24 cellular contexts compared by ENCODE assay signal in the genomic region with DNA sequence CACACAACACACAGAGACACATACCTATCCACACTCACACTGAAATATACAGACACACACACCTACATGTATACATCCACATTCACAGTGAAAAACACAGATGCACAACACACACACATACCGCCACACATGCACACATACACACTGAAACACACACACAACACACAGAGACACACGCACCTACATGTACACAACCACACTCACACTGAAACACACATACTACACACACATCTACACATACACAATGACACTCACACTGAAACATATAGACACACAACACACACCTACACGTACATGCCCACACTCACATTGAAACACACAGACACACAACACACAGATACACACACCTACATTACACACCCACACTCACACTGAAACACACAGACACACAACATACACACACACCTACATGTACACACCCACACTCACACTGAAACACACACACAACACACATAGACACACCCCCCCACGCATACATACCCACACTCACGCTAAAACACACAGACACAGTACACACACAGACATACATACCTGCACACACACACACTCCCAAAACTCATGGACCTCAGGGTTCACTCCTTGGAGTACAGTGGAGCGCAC. TPM values are rescaled to one million over a fixed set of nuclear protein-coding genes. Genes with fewer than 3 reads are reported as not detected.
DNase-seq lines count a peak whose midpoint lies in the region; ATAC-seq, FAIRE-seq and TF ChIP-seq lines count a peak whose summit lies in the region.
"Had no signal": no experiment of that assay in that cellular context is flagged by ENCODE, and none has a peak within 500 bp of the region (broad histone marks: within the 10 kb centered on the region; RNA-seq: fewer than 3 reads in every experiment).

No MANE protein-coding gene starts in this region.

- H3K36me3 ChIP-seq in bronchial epithelial cell (ENCODE audit: control insufficient read depth, insufficient read depth, low read length), result no peaks in the 10 kb centered on the region
- H3K36me3 ChIP-seq: BE2C had no signal

- no peaks in the 10 kb centered on the region for H3K27me3 ChIP-seq in bronchial epithelial cell (ENCODE audit: control insufficient read depth, insufficient read depth, low read length)
- H3K27me3 ChIP-seq: BE2C had no signal

- no peak overlapping the region for H3K4me3 ChIP-seq in bronchial epithelial cell (ENCODE audit: low read depth, low read length)
- H3K4me3 ChIP-seq: GM23248, K562 had no signal

- POLR2A ChIA-PET in HEK293T (lab: Yijun Ruan, JAX), result no interaction called here

- FAIRE-seq in GM12891 (lab: Jason Lieb, UNC) (peak; percentile 63), bronchial epithelial cell (lab: Jason Lieb, UNC) (peak; percentile 95)
- FAIRE-seq: A204.1, D721Med, K562 had no signal

- no peak for ATAC-seq in HG03571 (IDR thresholded peaks at IDR 0.05; ENCODE audit: unreplicated experiment)
- no peak for ATAC-seq in HG03280 (IDR thresholded peaks at IDR 0.05; ENCODE audit: unreplicated experiment)
- no peak for ATAC-seq in SK-N-SH treated with all-trans-retinoic acid at 6 μM for 48 hours
- ATAC-seq: CD8-positive, alpha-beta T cell; K562 had no signal

- no peak for TF ChIP-seq POLR2A in GM12891 (IDR thresholded peaks at IDR 0.05; ENCODE audit: low read depth, low read length)

- TF ChIP-seq CTCF in bronchial epithelial cell (IDR thresholded peaks at IDR 0.05; ENCODE audit: insufficient read depth, low read length, severe bottlenecking), result no peak

- DNase-seq in GM12891 (ENCODE audit: insufficient read length, low spot score) (no peak), HEK293T (ENCODE audit: extremely low spot score) (no peak), bronchial epithelial cell (ENCODE audit: low read depth) (no peak), NCI-H1436 (lab: John Stamatoyannopoulos, UW) (no peak)
- DNase-seq: BE2C; CD8-positive, alpha-beta T cell; COR-L47; DMS153; DMS79 treated with DMSO at 0.1 percent for 48 hours; EL; GDM1; GM23248; H7; HFFc6; Karpas-422 had no signal

- CTCF ChIA-PET in HEK293T (lab: Yijun Ruan, JAX), result no interaction called here

TF ChIP-seq in GM12891, 5 proteins besides CTCF, POLR2A, EP300 and RAD21:
- TF ChIP-seq POLR2AphosphoS5 (IDR thresholded peaks at IDR 0.05; ENCODE audit: low read depth, low read length), result no peak
- TF ChIP-seq POU2F2 (IDR thresholded peaks at IDR 0.05; ENCODE audit: low read depth, low read length), result no peak
- no peak for TF ChIP-seq SPI1 (IDR thresholded peaks at IDR 0.05; ENCODE audit: low read depth, low read length)
- TF ChIP-seq TAF1 (IDR thresholded peaks at IDR 0.05; ENCODE audit: low read depth, low read length), result no peak
- TF ChIP-seq PAX5 (IDR thresholded peaks at IDR 0.05; ENCODE audit: insufficient read depth, low read length, severe bottlenecking), result no peak

TF ChIP-seq in HEK293T, 16 proteins besides CTCF, POLR2A, EP300 and RAD21:
- TF ChIP-seq TARDBP (IDR thresholded peaks at IDR 0.05), result peak; percentile 43; the same call in 1 of the 2 replicates
- no peak for TF ChIP-seq HDGF (IDR thresholded peaks at IDR 0.05; ENCODE audit: borderline replicate concordance)

TF ChIP-seq in SK-N-SH treated with all-trans-retinoic acid at 6 μM for 48 hours, 23 proteins besides CTCF, POLR2A, EP300 and RAD21:
- TF ChIP-seq OSR1 (CRISPR knock-in tag; IDR thresholded peaks at IDR 0.05), result no peak
- TF ChIP-seq, protein P1, sequence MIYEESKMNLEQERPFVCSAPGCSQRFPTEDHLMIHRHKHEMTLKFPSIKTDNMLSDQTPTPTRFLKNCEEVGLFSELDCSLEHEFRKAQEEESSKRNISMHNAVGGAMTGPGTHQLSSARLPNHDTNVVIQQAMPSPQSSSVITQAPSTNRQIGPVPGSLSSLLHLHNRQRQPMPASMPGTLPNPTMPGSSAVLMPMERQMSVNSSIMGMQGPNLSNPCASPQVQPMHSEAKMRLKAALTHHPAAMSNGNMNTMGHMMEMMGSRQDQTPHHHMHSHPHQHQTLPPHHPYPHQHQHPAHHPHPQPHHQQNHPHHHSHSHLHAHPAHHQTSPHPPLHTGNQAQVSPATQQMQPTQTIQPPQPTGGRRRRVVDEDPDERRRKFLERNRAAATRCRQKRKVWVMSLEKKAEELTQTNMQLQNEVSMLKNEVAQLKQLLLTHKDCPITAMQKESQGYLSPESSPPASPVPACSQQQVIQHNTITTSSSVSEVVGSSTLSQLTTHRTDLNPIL (CRISPR knock-in tag; IDR thresholded peaks at IDR 0.05; ENCODE audit: low read depth), result no peak

RNA-seq across cellular contexts. Expression of a gene that starts 1.4 kb away (rescaled TPM):
- not detected for polyA plus RNA-seq in GM12891 (2012; ENCODE audit: low read depth, missing spikeins)
- not detected in 2 replicates for total RNA-seq in bronchial epithelial cell
- total RNA-seq: CD8-positive, alpha-beta T cell; GM23248; H7; HFFc6; HT1080; K562 had no signal
- polyA plus RNA-seq: AG04450, CD14-positive monocyte, GM23248, K562 had no signal

RNA-seq across cellular contexts. Expression of a gene that starts 14.6 kb away (rescaled TPM):
- not detected for polyA plus RNA-seq in GM12891 (2012; ENCODE audit: low read depth, missing spikeins)
- not detected in 2 replicates for total RNA-seq in bronchial epithelial cell
- total RNA-seq: CD8-positive, alpha-beta T cell; GM23248; H7; HFFc6; HT1080; K562 had no signal
- polyA plus RNA-seq: AG04450, CD14-positive monocyte, GM23248, K562 had no signal

RNA-seq across cellular contexts. Expression of a gene that starts 32.8 kb away (rescaled TPM):
- 7.1 TPM for polyA plus RNA-seq in GM12891 (2012; ENCODE audit: low read depth, missing spikeins)
- 9.9 and 10.8 TPM in 2 replicates for total RNA-seq in bronchial epithelial cell

RNA-seq across cellular contexts. Expression of a gene that starts 36.9 kb away (rescaled TPM):
- not detected for polyA plus RNA-seq in GM12891 (2012; ENCODE audit: low read depth, missing spikeins)
- total RNA-seq in bronchial epithelial cell, result not detected in 2 replicates
- total RNA-seq: CD8-positive, alpha-beta T cell; GM23248; H7; HFFc6; HT1080; K562 had no signal
- polyA plus RNA-seq: AG04450, CD14-positive monocyte, GM23248, K562 had no signal
